In genomic region chr6:37516076-37516919, GRCh38 we compare ENCODE assay signal across 8 cellular contexts. TPM values are rescaled to one million over a fixed set of nuclear protein-coding genes. Genes with fewer than 3 reads are reported as not detected.
DNase-seq lines count a peak whose midpoint lies in the region; ATAC-seq and TF ChIP-seq lines count a peak whose summit lies in the region.

No MANE protein-coding gene starts in this region.

- in situ Hi-C loops in T47D (cut with HindIII; ENCODE audit: low pct_unique_long_range_greater_than_20kb, low sequenced_read_pairs) = no loop called here

- H3K4me1 Mint-ChIP-seq in WTC11 = peaks cover 61% of the 10 kb centered on the region
- H3K4me1 Mint-ChIP-seq in natural killer cell = peaks cover 53 to 68% of the 10 kb centered on the region in 2 donors

- H3K27ac ChIP-seq in substantia nigra (ENCODE audit: low read depth, low read length, poor library complexity, severe bottlenecking) = peak overlapping the region; percentile 66

- H3K9me3 Mint-ChIP-seq in WTC11 = 0 out of 2 replicates have a peak, but pooled peaks cover 6% of the 10 kb centered on the region
- H3K9me3 Mint-ChIP-seq in natural killer cell = no peaks in the 10 kb centered on the region

- DNase-seq in COLO668 (lab: John Stamatoyannopoulos, UW; ENCODE audit: unreplicated experiment) = peak; percentile 66
- peak; percentile 94 for DNase-seq in NCI-H146 (lab: John Stamatoyannopoulos, UW)
- peak; percentile 28 for DNase-seq in WTC11 (ENCODE audit: low spot score)
- peak; percentile 48 to 90 for DNase-seq in T47D (ENCODE audit: low read depth in 1 of 2, low spot score in 1 of 2)
- peak; percentile 69 for DNase-seq in natural killer cell
- peak in 44 of 49 donors; percentile 18 to 82 (median 52) for DNase-seq in substantia nigra (lab: John Stamatoyannopoulos, UW)
- no peak for DNase-seq in SW 1271 (lab: John Stamatoyannopoulos, UW)

- H3K36me3 Mint-ChIP-seq in WTC11 = no peaks in the 10 kb centered on the region
- H3K36me3 Mint-ChIP-seq in natural killer cell = no peaks in the 10 kb centered on the region

- TF ChIP-seq CTCF in WTC11 (IDR thresholded peaks at IDR 0.05) = no peak
- TF ChIP-seq CTCF in natural killer cell (IDR thresholded peaks at IDR 0.05) = no peak

- H3K27me3 Mint-ChIP-seq in WTC11 (ENCODE audit: low read depth) (peaks cover 43% of the 10 kb centered on the region), natural killer cell (ENCODE audit: low read depth in 2 of 2) (peaks cover 0 to 6% of the 10 kb centered on the region in 2 donors)

- POLR2A ChIA-PET in WTC11 (lab: Charles Lee) = interaction anchor here (0.5 to 1.4 kb wide), 2 partner anchors 22 to 132 kb away, joined by 3 to 6 read pairs; no protein-coding TSS in a partner anchor

- 0 out of 2 replicates have a peak overlapping the region, but pooled peaks have one; percentile 14 for H3K4me3 Mint-ChIP-seq in WTC11
- peak overlapping the region; percentile 83 for H3K4me3 Mint-ChIP-seq in natural killer cell

- intact Hi-C loops in natural killer cell (cut with micrococcal nuclease) = loop anchor here (2.0 to 5.0 kb wide), 3 partner anchors 21 to 84 kb away; partner anchors contain the start of gene CMTR1

- peak; percentile 36 for ATAC-seq in GM21619 (IDR thresholded peaks at IDR 0.05; ENCODE audit: unreplicated experiment)
- ATAC-seq in WTC11 = peak; percentile 13
- ATAC-seq in natural killer cell = peak; percentile 74 to 90 (median 84)

- CTCF ChIA-PET in WTC11 (lab: Charles Lee) = interaction anchor here (1.0 to 3.0 kb wide), 8 partner anchors 9 to 176 kb away, joined by 3 to 18 read pairs (median 3); partner anchors contain the start of genes CCDC167 and CMTR1

- no peak overlapping the region for H3K27ac Mint-ChIP-seq in WTC11
- peak overlapping the region; percentile 90 to 96 for H3K27ac Mint-ChIP-seq in natural killer cell

TF ChIP-seq in WTC11, 78 proteins besides CTCF, POLR2A, EP300 and RAD21:
- peak; percentile 88 for TF ChIP-seq USF2 (CRISPR knock-in tag; IDR thresholded peaks at IDR 0.05)
- TF ChIP-seq USF1 (CRISPR knock-in tag; IDR thresholded peaks at IDR 0.05) = peak; percentile 83
- TF ChIP-seq ZNF317 (CRISPR knock-in tag; IDR thresholded peaks at IDR 0.05; ENCODE audit: borderline replicate concordance, low read depth) = no peak

RNA-seq across cellular contexts. Expression of gene CCDC167, which starts 16.6 kb away (rescaled TPM):
- total RNA-seq in WTC11 (2021) = 19.1 to 21.6 TPM (median 19.9 TPM) in 3 replicates
- total RNA-seq in natural killer cell = 10 to 100 TPM; 10.2 to 27.4 (median 19.4) TPM

Comparison
In these comparisons a context has a peak if more than half of its experiments do, and no peak if none do; other contexts are left out.
1. DNase-seq: peak in COLO668 (single experiment), NCI-H146 (single experiment), WTC11 (single experiment), T47D (2 of 2), natural killer cell (single experiment) and substantia nigra (44 of 49); none in SW 1271 (0 of 2).
2. ATAC-seq: peak in every context shown above with its lines; median percentile 84 in natural killer cell; 36 in GM21619; 13 in WTC11.